In genomic region chr10:131453772-131454634, GRCh38 we compare ENCODE assay signal across 8 cellular contexts.
DNase-seq lines count a peak whose midpoint lies in the region; ATAC-seq and TF ChIP-seq lines count a peak whose summit lies in the region.

No MANE protein-coding gene starts in this region.

- H3K36me3 ChIP-seq in left ventricle myocardium inferior, result no peaks in the 10 kb centered on the region

- H3K4me3 ChIP-seq in left ventricle myocardium inferior, result peak overlapping the region; percentile 58

- H3K4me1 ChIP-seq in left ventricle myocardium inferior, result peaks cover 11% of the 10 kb centered on the region

- TF ChIP-seq CTCF in left ventricle myocardium inferior (IDR thresholded peaks at IDR 0.05; ENCODE audit: borderline replicate concordance), result peak; percentile 86

- peaks cover 87% of the 10 kb centered on the region for H3K27me3 ChIP-seq in left ventricle myocardium inferior (ENCODE audit: low read depth)

- no peak for ATAC-seq in GM21447 (IDR thresholded peaks at IDR 0.05; ENCODE audit: unreplicated experiment)

- H3K27ac ChIP-seq in left ventricle myocardium inferior (replicated peaks), result no peak overlapping the region

- DNase-seq in DMS53 (lab: John Stamatoyannopoulos, UW) (peak; percentile 38), DMS53 treated with DMSO at 0.1 percent for 48 hours (lab: John Stamatoyannopoulos, UW; ENCODE audit: unreplicated experiment) (no peak), NCI-H774 (lab: John Stamatoyannopoulos, UW) (peak; percentile 1), left ventricle myocardium inferior (peak; percentile 66), posterior cingulate gyrus (peak in 9 of 10 donors; percentile 70 to 97 (median 86)), AG08396 (ENCODE audit: low spot score) (no peak)
- peak; percentile 19 to 54 (median 32) for DNase-seq in activated naive CD4-positive, alpha-beta T cell (lab: John Stamatoyannopoulos, UW)

- intact Hi-C loops in left ventricle myocardium inferior (cut with micrococcal nuclease), result no loop called here
- intact Hi-C loops in posterior cingulate gyrus (cut with DNase I), result loop anchor here (5.0 kb wide), 1 partner anchor 333 kb away; no protein-coding TSS in a partner anchor

- H3K9me3 ChIP-seq in left ventricle myocardium inferior (replicated peaks), result no peaks in the 10 kb centered on the region

Comparison
In these comparisons a context has a peak if more than half of its experiments do, and no peak if none do; other contexts are left out.
1. DNase-seq: peak in DMS53 (single experiment), NCI-H774 (single experiment), activated naive CD4-positive, alpha-beta T cell (4 of 4), left ventricle myocardium inferior (single experiment) and posterior cingulate gyrus (9 of 10); none in DMS53 treated with DMSO at 0.1 percent for 48 hours (single experiment) and AG08396 (single experiment).